In genomic region chr5:132386644-132387286, GRCh38 we compare ENCODE assay signal across 8 cellular contexts. TPM values are rescaled to one million over a fixed set of nuclear protein-coding genes. Genes with fewer than 3 reads are reported as not detected.
DNase-seq lines count a peak whose midpoint lies in the region; ATAC-seq, FAIRE-seq and TF ChIP-seq lines count a peak whose summit lies in the region.

No MANE protein-coding gene starts in this region.

- DNase-seq in GM03348 (ENCODE audit: low spot score) (peak; percentile 88), Kasumi-1 (lab: John Stamatoyannopoulos, UW) (peak; percentile 83 to 87), T1000 (lab: John Stamatoyannopoulos, UW) (peak; percentile 29), astrocyte (ENCODE audit: low read depth) (peak; percentile 40), hippocampal formation (lab: John Stamatoyannopoulos, UW) (peak; percentile 61 to 74), NCI-H128 (lab: John Stamatoyannopoulos, UW; ENCODE audit: unreplicated experiment) (no peak)

- peaks cover 51% of the 10 kb centered on the region for H3K4me1 Mint-ChIP-seq in astrocyte (ENCODE audit: low read depth, unreplicated experiment)

- H3K4me3 Mint-ChIP-seq in astrocyte (ENCODE audit: unreplicated experiment) = no peak overlapping the region

- H3K27me3 ChIP-seq in astrocyte (ENCODE audit: insufficient read depth, low read length) (no peaks in the 10 kb centered on the region), skeletal muscle satellite cell (ENCODE audit: control insufficient read depth, insufficient read depth, low read length) (no peaks in the 10 kb centered on the region)

- H3K4me1 ChIP-seq in astrocyte (ENCODE audit: insufficient read depth, low read length) (peaks cover 43% of the 10 kb centered on the region), skeletal muscle satellite cell (ENCODE audit: control insufficient read depth, insufficient read depth, low read length) (peaks cover 45% of the 10 kb centered on the region)

- no peak overlapping the region for H2AFZ ChIP-seq in astrocyte (ENCODE audit: low read depth, low read length)

- FAIRE-seq in astrocyte (lab: Jason Lieb, UNC) = no peak

- H3K27ac Mint-ChIP-seq in astrocyte (ENCODE audit: unreplicated experiment) = peak overlapping the region; percentile 59

- peaks cover 2% of the 10 kb centered on the region for H3K36me3 Mint-ChIP-seq in astrocyte (ENCODE audit: low read depth, unreplicated experiment)

- no peaks in the 10 kb centered on the region for H3K9me3 Mint-ChIP-seq in astrocyte (ENCODE audit: unreplicated experiment)

- H3K79me2 ChIP-seq in astrocyte (ENCODE audit: insufficient read depth, low read length) = no peaks in the 10 kb centered on the region

- no peaks in the 10 kb centered on the region for H3K9me3 ChIP-seq in astrocyte (ENCODE audit: insufficient read depth, low read depth, low read length)
- no peaks in the 10 kb centered on the region for H3K9me3 ChIP-seq in skeletal muscle satellite cell (replicated peaks; ENCODE audit: low read length)

- no peaks in the 10 kb centered on the region for H3K27me3 Mint-ChIP-seq in astrocyte (ENCODE audit: low read depth, unreplicated experiment)

- peak; percentile 87 for ATAC-seq in GM21717 (IDR thresholded peaks at IDR 0.05; ENCODE audit: unreplicated experiment)

- peak overlapping the region; percentile 92 for H3K27ac ChIP-seq in astrocyte (ENCODE audit: low read depth, low read length)

- H3K4me2 ChIP-seq in astrocyte (ENCODE audit: low read length) (peak overlapping the region; percentile 10), skeletal muscle satellite cell (ENCODE audit: low read length) (no peak overlapping the region)

- peak; percentile 82 for TF ChIP-seq CTCF in astrocyte (IDR thresholded peaks at IDR 0.05; ENCODE audit: insufficient read depth, low read depth, low read length)

- no peaks in the 10 kb centered on the region for H3K36me3 ChIP-seq in astrocyte (ENCODE audit: insufficient read depth, low read length)
- H3K36me3 ChIP-seq in skeletal muscle satellite cell (ENCODE audit: insufficient read depth, low read length) = no peaks in the 10 kb centered on the region

- H3K4me3 ChIP-seq in astrocyte (ENCODE audit: insufficient read depth, low read depth, low read length) (no peak overlapping the region), skeletal muscle satellite cell (ENCODE audit: low read length) (no peak overlapping the region)

- no peaks in the 10 kb centered on the region for H4K20me1 ChIP-seq in astrocyte (ENCODE audit: insufficient read depth, low read length)

- H3K9ac ChIP-seq in astrocyte (ENCODE audit: low read length) = peak overlapping the region; percentile 75
- peak overlapping the region; percentile 12 for H3K9ac ChIP-seq in skeletal muscle satellite cell (ENCODE audit: low read depth, low read length)

RNA-seq across cellular contexts. Expression of gene SLC22A5, which starts 17.3 kb away (rescaled TPM):
- 5.8 and 8.3 TPM in 2 replicates for total RNA-seq in astrocyte
- total RNA-seq in skeletal muscle satellite cell (2012; rRNA removed) = 2.5 and 8.5 TPM in 2 replicates
